In genomic region chr7:55966851-55967250, GRCh38 we compare ENCODE assay signal across 14 cellular contexts. TPM values are rescaled to one million over a fixed set of nuclear protein-coding genes. Genes with fewer than 3 reads are reported as not detected.
DNase-seq lines count a peak whose midpoint lies in the region; ATAC-seq, FAIRE-seq and TF ChIP-seq lines count a peak whose summit lies in the region.
"Had no signal": no experiment of that assay in that cellular context is flagged by ENCODE, and none has a peak within 500 bp of the region (broad histone marks: within the 10 kb centered on the region; RNA-seq: fewer than 3 reads in every experiment).

No MANE protein-coding gene starts in this region.

- 0 out of 2 replicates have a peak, but pooled peaks cover 3% of the 10 kb centered on the region for H3F3A ChIP-seq in GM23338 (replicated peaks; ENCODE audit: low read depth)

- FAIRE-seq in frontal cortex (lab: Jason Lieb, UNC), result no peak

- peaks cover 40% of the 10 kb centered on the region for H3K79me2 ChIP-seq in GM23338 (replicated peaks; ENCODE audit: insufficient read depth)

- no peaks in the 10 kb centered on the region for H3K27me3 Mint-ChIP-seq in CD4-positive, CD25-positive, alpha-beta regulatory T cell
- H3K27me3 Mint-ChIP-seq in GM23338 (ENCODE audit: insufficient read depth, low read depth, poor library complexity), result peaks cover 22% of the 10 kb centered on the region
- peaks cover 6% of the 10 kb centered on the region for H3K27me3 Mint-ChIP-seq in brain
- no peaks in the 10 kb centered on the region for H3K27me3 Mint-ChIP-seq in naive thymus-derived CD4-positive, alpha-beta T cell

- no peak for TF ChIP-seq CTCF in GM23338 (conservative IDR thresholded peaks at IDR 0.05; ENCODE audit: low read depth in 2 of 2)
- no peak for TF ChIP-seq CTCF in brain (conservative IDR thresholded peaks at IDR 0.05)

- CTCF ChIA-PET in naive thymus-derived CD4-positive, alpha-beta T cell (lab: Charles Lee), result no interaction called here

- H3K36me3 Mint-ChIP-seq in CD4-positive, CD25-positive, alpha-beta regulatory T cell, result peaks cover 18% of the 10 kb centered on the region
- H3K36me3 Mint-ChIP-seq in GM23338 (ENCODE audit: low read depth) (peaks cover 10% of the 10 kb centered on the region), brain (peaks cover 47% of the 10 kb centered on the region)
- peaks cover 0 to 17% (median 8%) of the 10 kb centered on the region in 5 donors for H3K36me3 Mint-ChIP-seq in naive thymus-derived CD4-positive, alpha-beta T cell

- no peaks in the 10 kb centered on the region for H3K9me2 ChIP-seq in GM23338 (ENCODE audit: insufficient read depth)

- POLR2A ChIA-PET in naive thymus-derived CD4-positive, alpha-beta T cell (lab: Charles Lee), result interaction anchor here (2.2 kb wide), 1 partner anchor 84 kb away, joined by 5 read pairs; the partner anchor contains the start of genes CCT6A and PSPH

- H3K9me3 Mint-ChIP-seq in CD4-positive, CD25-positive, alpha-beta regulatory T cell, result no peaks in the 10 kb centered on the region
- no peaks in the 10 kb centered on the region; the same call in 1 of the 3 replicates for H3K9me3 Mint-ChIP-seq in GM23338
- H3K9me3 Mint-ChIP-seq in brain, result no peaks in the 10 kb centered on the region
- H3K9me3 Mint-ChIP-seq in naive thymus-derived CD4-positive, alpha-beta T cell, result no peaks in the 10 kb centered on the region

- no peak overlapping the region for H3K4me2 ChIP-seq in GM23338

- DNase-seq in CD4-positive, CD25-positive, alpha-beta regulatory T cell, result no peak
- DNase-seq in GM23338 (ENCODE audit: low spot score), result no peak
- DNase-seq in naive thymus-derived CD4-positive, alpha-beta T cell, result no peak
- no peak for DNase-seq in AG08395 (ENCODE audit: low spot score)
- no peak for DNase-seq in frontal cortex (ENCODE audit: low spot score in 2 of 2)
- DNase-seq: islet precursor cell, KBM-7, NCI-H1436 treated with DMSO at 0.1 percent for 48 hours, NCI-H774, stomach had no signal

- H3K4me1 Mint-ChIP-seq in CD4-positive, CD25-positive, alpha-beta regulatory T cell, result peaks cover 6 to 66% (median 40%) of the 10 kb centered on the region in 4 donors
- peaks cover 20% of the 10 kb centered on the region; the same call in 2 of the 3 replicates for H3K4me1 Mint-ChIP-seq in GM23338
- peaks cover 55% of the 10 kb centered on the region for H3K4me1 Mint-ChIP-seq in brain
- H3K4me1 Mint-ChIP-seq in naive thymus-derived CD4-positive, alpha-beta T cell, result peaks cover 30 to 77% (median 61%) of the 10 kb centered on the region in 7 donors

- no peak overlapping the region for H2AFZ ChIP-seq in GM23338

- no peaks in the 10 kb centered on the region for H3K27me3 ChIP-seq in CD4-positive, CD25-positive, alpha-beta regulatory T cell (ENCODE audit: control insufficient read depth, insufficient read depth, low read length)
- peaks cover 13% of the 10 kb centered on the region for H3K27me3 ChIP-seq in GM23338 (ENCODE audit: insufficient read depth)
- no peaks in the 10 kb centered on the region for H3K27me3 ChIP-seq in naive thymus-derived CD4-positive, alpha-beta T cell (ENCODE audit: control insufficient read depth in 2 of 2, insufficient read depth in 2 of 2, low read length in 2 of 2)
- H3K27me3 ChIP-seq: SJSA1, stomach had no signal

- intact Hi-C loops in naive thymus-derived CD4-positive, alpha-beta T cell (cut with micrococcal nuclease), result no loop called here

- no peaks in the 10 kb centered on the region; the same call in none of the 2 replicates for H4K20me1 ChIP-seq in GM23338 (replicated peaks; ENCODE audit: insufficient read depth)

- peaks cover 18% of the 10 kb centered on the region for H3K4me1 ChIP-seq in CD4-positive, CD25-positive, alpha-beta regulatory T cell (ENCODE audit: control insufficient read depth, insufficient read depth, low read length, poor library complexity, severe bottlenecking)
- no peaks in the 10 kb centered on the region for H3K4me1 ChIP-seq in GM23338 (ENCODE audit: insufficient read depth)
- peaks cover 10% of the 10 kb centered on the region in 2 donors for H3K4me1 ChIP-seq in naive thymus-derived CD4-positive, alpha-beta T cell (ENCODE audit: control insufficient read depth in 2 of 2, insufficient read depth in 2 of 2, low read length in 2 of 2)

- H3K36me3 ChIP-seq in CD4-positive, CD25-positive, alpha-beta regulatory T cell (ENCODE audit: control insufficient read depth, insufficient read depth, low read length), result peaks cover 5% of the 10 kb centered on the region
- H3K36me3 ChIP-seq in GM23338 (ENCODE audit: insufficient read depth), result no peaks in the 10 kb centered on the region; the same call in 1 of the 2 replicates
- peaks cover 0 to 4% (median 0%) of the 10 kb centered on the region in 3 experiments for H3K36me3 ChIP-seq in naive thymus-derived CD4-positive, alpha-beta T cell (ENCODE audit: control insufficient read depth in 2 of 3, insufficient read depth in 3 of 3, low read length in 3 of 3)

- H3K4me3 ChIP-seq in CD4-positive, CD25-positive, alpha-beta regulatory T cell (ENCODE audit: low read depth, low read length), result no peak overlapping the region
- no peak overlapping the region for H3K4me3 ChIP-seq in GM23338
- H3K4me3 ChIP-seq in naive thymus-derived CD4-positive, alpha-beta T cell (ENCODE audit: low read length), result no peak overlapping the region
- H3K4me3 ChIP-seq: SJSA1, stomach had no signal

- H3K27ac Mint-ChIP-seq in CD4-positive, CD25-positive, alpha-beta regulatory T cell, result peak overlapping the region in 2 of 3 donors; percentile 54 to 78
- H3K27ac Mint-ChIP-seq in GM23338 (no peak overlapping the region), brain (peak overlapping the region in 4 of 5 experiments; percentile 10 to 63 (median 50))
- H3K27ac Mint-ChIP-seq in naive thymus-derived CD4-positive, alpha-beta T cell, result peak overlapping the region in 5 of 9 donors; percentile 3 to 71 (median 16)

- H3K9me3 ChIP-seq in CD4-positive, CD25-positive, alpha-beta regulatory T cell (ENCODE audit: control insufficient read depth in 2 of 2, low read length in 2 of 2), result no peaks in the 10 kb centered on the region
- no peaks in the 10 kb centered on the region for H3K9me3 ChIP-seq in naive thymus-derived CD4-positive, alpha-beta T cell (ENCODE audit: control insufficient read depth in 2 of 3, low read length in 3 of 3)
- H3K9me3 ChIP-seq: SJSA1, stomach had no signal

- no peak for ATAC-seq in CD4-positive, CD25-positive, alpha-beta regulatory T cell (ENCODE audit: low read depth in 2 of 2)
- ATAC-seq in GM23338 (no peak), HG02623 (IDR thresholded peaks at IDR 0.05; ENCODE audit: unreplicated experiment) (no peak), HG02852 (IDR thresholded peaks at IDR 0.05; ENCODE audit: unreplicated experiment) (no peak)
- no peak for ATAC-seq in naive thymus-derived CD4-positive, alpha-beta T cell

- peak overlapping the region in 3 of 4 donors; percentile 20 to 26 (median 22) for H3K4me3 Mint-ChIP-seq in CD4-positive, CD25-positive, alpha-beta regulatory T cell
- no peak overlapping the region for H3K4me3 Mint-ChIP-seq in GM23338
- peak overlapping the region; percentile 36 to 83 (median 57) for H3K4me3 Mint-ChIP-seq in brain
- H3K4me3 Mint-ChIP-seq in naive thymus-derived CD4-positive, alpha-beta T cell, result peak overlapping the region in 3 of 10 donors; percentile 30 to 51 (median 38)

- no peak overlapping the region for H3K27ac ChIP-seq in CD4-positive, CD25-positive, alpha-beta regulatory T cell (ENCODE audit: insufficient read depth, low read length, poor library complexity, severe bottlenecking)
- H3K27ac ChIP-seq in GM23338 (ENCODE audit: low read depth), result peak overlapping the region; percentile 59; the same call in 1 of the 2 replicates
- peak overlapping the region; percentile 1 for H3K27ac ChIP-seq in naive thymus-derived CD4-positive, alpha-beta T cell (ENCODE audit: low read depth, low read length)
- H3K27ac ChIP-seq: SJSA1 had no signal

TF ChIP-seq in GM23338, 12 proteins besides CTCF, POLR2A, EP300 and RAD21 (continues in another document):
- no peak for TF ChIP-seq ZNF331 (CRISPR knock-in tag; IDR thresholded peaks at IDR 0.05; ENCODE audit: low read depth)

RNA-seq across cellular contexts. Expression of gene NIPSNAP2, which starts 2.5 kb away (rescaled TPM):
- 34.8 TPM for total RNA-seq in CD4-positive, CD25-positive, alpha-beta regulatory T cell
- 10 to 100 TPM; 44.5 to 52.9 (median 47.4) TPM for polyA plus RNA-seq in CD4-positive, CD25-positive, alpha-beta regulatory T cell
- 29.8 and 30.0 TPM in 2 replicates for total RNA-seq in GM23338 (2014; rRNA removed; shearing (Covaris generic))
- polyA plus RNA-seq in GM23338 (2016; fragmentation: Nextera tagmentation; extraction: Ambion mirVana) (21.1 and 30.5 TPM in 2 replicates), brain (ENCODE audit: insufficient read depth, low read depth, low replicate concordance) (75.0 TPM)
- 10 to 100 TPM; 30.1 to 37.8 (median 34.4) TPM for total RNA-seq in naive thymus-derived CD4-positive, alpha-beta T cell
- 10 to 100 TPM; 38.0 to 51.5 TPM for polyA plus RNA-seq in naive thymus-derived CD4-positive, alpha-beta T cell
- 36.3 TPM for total RNA-seq in frontal cortex

RNA-seq across cellular contexts. Expression of gene MRPS17, which starts 15.2 kb away (rescaled TPM):
- 7.0 TPM for total RNA-seq in CD4-positive, CD25-positive, alpha-beta regulatory T cell
- 10 to 100 TPM; 16.7 to 20.2 (median 18.1) TPM for polyA plus RNA-seq in CD4-positive, CD25-positive, alpha-beta regulatory T cell
- total RNA-seq in GM23338 (2014; rRNA removed; shearing (Covaris generic)), result 14.6 and 14.8 TPM in 2 replicates
- polyA plus RNA-seq in GM23338 (2016; fragmentation: Nextera tagmentation; extraction: Ambion mirVana) (100 and 104 TPM in 2 replicates), brain (ENCODE audit: insufficient read depth, low read depth, low replicate concordance) (20.3 TPM)
- total RNA-seq in naive thymus-derived CD4-positive, alpha-beta T cell, result 10 to 100 TPM in 4 of 5 experiments, 1 to 10 TPM in 1; 8.3 to 16.7 (median 12.0) TPM
- polyA plus RNA-seq in naive thymus-derived CD4-positive, alpha-beta T cell, result 10 to 100 TPM; 13.3 to 17.0 TPM
- total RNA-seq in frontal cortex, result 33.4 TPM
